24 cellular contexts compared by ENCODE assay signal in the genomic region with DNA sequence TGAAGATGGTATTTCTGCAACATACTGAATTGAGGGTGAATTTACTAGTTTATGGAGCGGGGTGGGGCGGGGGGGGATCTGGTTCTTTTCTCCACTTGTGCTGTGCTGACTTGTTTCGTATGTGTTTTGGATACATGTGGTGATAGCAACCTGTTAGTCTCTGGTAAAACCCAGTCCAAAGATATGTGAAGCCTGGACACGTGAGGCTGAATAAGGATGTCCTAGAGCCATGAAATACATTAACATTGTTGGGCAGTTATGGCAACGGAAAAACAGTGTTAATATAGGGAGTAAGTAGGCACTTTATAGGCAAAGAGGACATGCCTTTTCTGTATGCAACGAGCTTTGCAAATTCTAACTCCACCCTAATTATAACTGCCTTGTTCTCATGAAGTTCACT. TPM values are rescaled to one million over a fixed set of nuclear protein-coding genes. Genes with fewer than 3 reads are reported as not detected.
DNase-seq lines count a peak whose midpoint lies in the region; ATAC-seq and TF ChIP-seq lines count a peak whose summit lies in the region.
"Had no signal": no experiment of that assay in that cellular context is flagged by ENCODE, and none has a peak within 500 bp of the region (broad histone marks: within the 10 kb centered on the region; RNA-seq: fewer than 3 reads in every experiment).

No MANE protein-coding gene starts in this region.

- DNase-seq in CD4-positive, alpha-beta T cell: no peak
- DNase-seq in RWPE2 (ENCODE audit: low spot score): no peak
- no peak for DNase-seq in esophagus muscularis mucosa (ENCODE audit: extremely low spot score)
- no peak for DNase-seq in naive thymus-derived CD4-positive, alpha-beta T cell
- no peak for DNase-seq in spleen
- no peak for DNase-seq in upper lobe of left lung
- DNase-seq in D341Med (ENCODE audit: low spot score): no peak
- DNase-seq: activated CD4-positive, alpha-beta memory T cell treated with anti-CD3 and anti-CD28 coated beads for 36 hours; activated naive CD4-positive, alpha-beta T cell treated with Interleukin-2 at 50 U/mL for 16 hours; aorta; CD4-positive, alpha-beta memory T cell; cortex of kidney; erythroblast; glutamatergic neuron; HCEC 1CT; NCI-H1092; NCI-H2107; NCI-H524 treated with DMSO at 0.1 percent for 48 hours; nephron progenitor cell; T-helper 17 cell; thyroid gland had no signal

- no peak for TF ChIP-seq CTCF in CD4-positive, alpha-beta T cell (IDR thresholded peaks at IDR 0.05)
- no peak for TF ChIP-seq CTCF in RWPE2 (IDR thresholded peaks at IDR 0.05; ENCODE audit: poor library complexity, severe bottlenecking)
- TF ChIP-seq CTCF in esophagus muscularis mucosa (IDR thresholded peaks at IDR 0.05): no peak
- TF ChIP-seq CTCF in spleen (IDR thresholded peaks at IDR 0.05 in 8 of 11, conservative IDR thresholded peaks at IDR 0.05 in 3 of 11): no peak
- no peak for TF ChIP-seq CTCF in upper lobe of left lung (IDR thresholded peaks at IDR 0.05)

- no peak overlapping the region for H3K27ac ChIP-seq in CD4-positive, alpha-beta T cell (ENCODE audit: low read depth, low read length)
- H3K27ac ChIP-seq in RWPE2 (ENCODE audit: poor library complexity, severe bottlenecking) (peak overlapping the region; percentile 86), esophagus muscularis mucosa (replicated peaks in 1 of 4) (peak overlapping the region; percentile 42 to 70 (median 54)), spleen (no peak overlapping the region), upper lobe of left lung (no peak overlapping the region)
- no peak overlapping the region for H3K27ac ChIP-seq in naive thymus-derived CD4-positive, alpha-beta T cell (ENCODE audit: low read depth, low read length)
- H3K27ac ChIP-seq: prostate gland, thyroid gland had no signal

- H3K4me3 ChIP-seq in RWPE2 (ENCODE audit: severe bottlenecking) (no peak overlapping the region), esophagus muscularis mucosa (peak overlapping the region in 3 of 4 donors; percentile 11 to 33 (median 12)), spleen (no peak overlapping the region), upper lobe of left lung (no peak overlapping the region)
- no peak overlapping the region for H3K4me3 ChIP-seq in naive thymus-derived CD4-positive, alpha-beta T cell (ENCODE audit: low read length)
- H3K4me3 ChIP-seq: prostate gland, thyroid gland had no signal

- no peaks in the 10 kb centered on the region for H3K36me3 Mint-ChIP-seq in CD4-positive, alpha-beta T cell (ENCODE audit: low read depth)
- peaks cover 0 to 6% (median 0%) of the 10 kb centered on the region in 5 donors for H3K36me3 Mint-ChIP-seq in naive thymus-derived CD4-positive, alpha-beta T cell
- H3K36me3 Mint-ChIP-seq: activated CD4-positive, alpha-beta memory T cell treated with anti-CD3 and anti-CD28 coated beads for 36 hours; CD4-positive, alpha-beta memory T cell; stimulated activated effector memory CD8-positive, alpha-beta T cell treated with anti-CD3 and anti-CD28 coated beads, Interleukin-12 subunit alpha, Interleukin-12 subunit beta, amount 100 ng/mL, for 72 hours had no signal

- H3K4me3 Mint-ChIP-seq in CD4-positive, alpha-beta T cell: no peak overlapping the region
- peak overlapping the region in 2 of 10 donors; percentile 24 to 67 for H3K4me3 Mint-ChIP-seq in naive thymus-derived CD4-positive, alpha-beta T cell
- H3K4me3 Mint-ChIP-seq: activated CD4-positive, alpha-beta memory T cell treated with anti-CD3 and anti-CD28 coated beads for 36 hours; CD4-positive, alpha-beta memory T cell; nephron progenitor cell; stimulated activated effector memory CD8-positive, alpha-beta T cell treated with anti-CD3 and anti-CD28 coated beads, Interleukin-12 subunit alpha, Interleukin-12 subunit beta, amount 100 ng/mL, for 72 hours; T-helper 17 cell had no signal

- no peaks in the 10 kb centered on the region for H3K27me3 ChIP-seq in CD4-positive, alpha-beta T cell (ENCODE audit: control insufficient read depth, insufficient read depth, low read length)
- no peaks in the 10 kb centered on the region for H3K27me3 ChIP-seq in RWPE2 (ENCODE audit: insufficient read depth, poor library complexity, severe bottlenecking)
- no peaks in the 10 kb centered on the region for H3K27me3 ChIP-seq in esophagus muscularis mucosa
- H3K27me3 ChIP-seq in naive thymus-derived CD4-positive, alpha-beta T cell (ENCODE audit: control insufficient read depth in 2 of 2, insufficient read depth in 2 of 2, low read length in 2 of 2): no peaks in the 10 kb centered on the region
- H3K27me3 ChIP-seq in spleen (replicated peaks in 1 of 7): no peaks in the 10 kb centered on the region
- H3K27me3 ChIP-seq in upper lobe of left lung: no peaks in the 10 kb centered on the region
- H3K27me3 ChIP-seq: thyroid gland had no signal

- intact Hi-C loops in CD4-positive, alpha-beta T cell (cut with DNase I, micrococcal nuclease): no loop called here
- intact Hi-C loops in esophagus muscularis mucosa (cut with DNase I): no loop called here
- intact Hi-C loops in naive thymus-derived CD4-positive, alpha-beta T cell (cut with micrococcal nuclease): loop anchor here in 1 of 2 donors (5.0 kb wide), 1 partner anchor 46 kb away; no protein-coding TSS in a partner anchor
- intact Hi-C loops in spleen (cut with DNase I; ENCODE audit: low total_unique reads): no loop called here

- H3K4me1 ChIP-seq in RWPE2 (ENCODE audit: insufficient read depth, poor library complexity, severe bottlenecking): peaks cover 72% of the 10 kb centered on the region
- H3K4me1 ChIP-seq in esophagus muscularis mucosa: peaks cover 22 to 40% (median 35%) of the 10 kb centered on the region in 4 donors
- H3K4me1 ChIP-seq in naive thymus-derived CD4-positive, alpha-beta T cell (ENCODE audit: control insufficient read depth in 2 of 2, insufficient read depth in 2 of 2, low read length in 2 of 2): peaks cover 10 to 17% of the 10 kb centered on the region in 2 donors
- peaks cover 7 to 41% (median 12%) of the 10 kb centered on the region in 6 donors for H3K4me1 ChIP-seq in spleen
- peaks cover 5 to 17% (median 14%) of the 10 kb centered on the region in 4 donors for H3K4me1 ChIP-seq in upper lobe of left lung
- H3K4me1 ChIP-seq: prostate gland, thyroid gland had no signal

- no peak for ATAC-seq in CD4-positive, alpha-beta T cell (ENCODE audit: poor library complexity)
- ATAC-seq in RWPE2 (ENCODE audit: low read depth): no peak
- no peak for ATAC-seq in naive thymus-derived CD4-positive, alpha-beta T cell
- no peak for ATAC-seq in upper lobe of left lung (ENCODE audit: low FRiP score in 2 of 2)
- ATAC-seq in HG03432 (IDR thresholded peaks at IDR 0.05; ENCODE audit: unreplicated experiment): no peak
- ATAC-seq: stimulated activated effector memory CD8-positive, alpha-beta T cell treated with anti-CD3 and anti-CD28 coated beads, Interleukin-12 subunit alpha, Interleukin-12 subunit beta, amount 100 ng/mL, for 72 hours; T-helper 17 cell had no signal

- CTCF ChIA-PET in CD4-positive, alpha-beta T cell (lab: Charles Lee): no interaction called here
- CTCF ChIA-PET in naive thymus-derived CD4-positive, alpha-beta T cell (lab: Charles Lee): no interaction called here

- H3K9me3 Mint-ChIP-seq in CD4-positive, alpha-beta T cell: no peaks in the 10 kb centered on the region
- H3K9me3 Mint-ChIP-seq in naive thymus-derived CD4-positive, alpha-beta T cell: no peaks in the 10 kb centered on the region
- H3K9me3 Mint-ChIP-seq: activated CD4-positive, alpha-beta memory T cell treated with anti-CD3 and anti-CD28 coated beads for 36 hours; CD4-positive, alpha-beta memory T cell; nephron progenitor cell; stimulated activated effector memory CD8-positive, alpha-beta T cell treated with anti-CD3 and anti-CD28 coated beads, Interleukin-12 subunit alpha, Interleukin-12 subunit beta, amount 100 ng/mL, for 72 hours had no signal

- TF ChIP-seq EP300 in esophagus muscularis mucosa (IDR thresholded peaks at IDR 0.05) (no peak), upper lobe of left lung (IDR thresholded peaks at IDR 0.05) (no peak)

- TF ChIP-seq POLR2A in esophagus muscularis mucosa (IDR thresholded peaks at IDR 0.05; ENCODE audit: low read depth): no peak
- TF ChIP-seq POLR2A in spleen (IDR thresholded peaks at IDR 0.05): no peak
- no peak for TF ChIP-seq POLR2A in upper lobe of left lung (IDR thresholded peaks at IDR 0.05)

- no peaks in the 10 kb centered on the region for H3K9me3 ChIP-seq in CD4-positive, alpha-beta T cell (ENCODE audit: control insufficient read depth, low read length)
- no peaks in the 10 kb centered on the region for H3K9me3 ChIP-seq in RWPE2 (ENCODE audit: severe bottlenecking)
- no peaks in the 10 kb centered on the region for H3K9me3 ChIP-seq in esophagus muscularis mucosa
- H3K9me3 ChIP-seq in naive thymus-derived CD4-positive, alpha-beta T cell (ENCODE audit: control insufficient read depth in 2 of 3, low read length in 3 of 3): no peaks in the 10 kb centered on the region
- no peaks in the 10 kb centered on the region for H3K9me3 ChIP-seq in spleen
- H3K9me3 ChIP-seq in upper lobe of left lung: no peaks in the 10 kb centered on the region
- H3K9me3 ChIP-seq: prostate gland, thyroid gland had no signal

- H3K27ac Mint-ChIP-seq in CD4-positive, alpha-beta T cell: peak overlapping the region; percentile 9
- peak overlapping the region in 7 of 9 donors; percentile 12 to 76 (median 22) for H3K27ac Mint-ChIP-seq in naive thymus-derived CD4-positive, alpha-beta T cell
- H3K27ac Mint-ChIP-seq: activated CD4-positive, alpha-beta memory T cell treated with anti-CD3 and anti-CD28 coated beads for 36 hours; nephron progenitor cell; stimulated activated effector memory CD8-positive, alpha-beta T cell treated with anti-CD3 and anti-CD28 coated beads, Interleukin-12 subunit alpha, Interleukin-12 subunit beta, amount 100 ng/mL, for 72 hours; T-helper 17 cell had no signal

- H3K4me1 Mint-ChIP-seq in CD4-positive, alpha-beta T cell (ENCODE audit: low read depth): peaks cover 39% of the 10 kb centered on the region
- H3K4me1 Mint-ChIP-seq in naive thymus-derived CD4-positive, alpha-beta T cell: peaks cover 18 to 53% (median 45%) of the 10 kb centered on the region in 7 donors

- 56% methylated on average over 6 of the region's 6 CpGs for WGBS in esophagus muscularis mucosa
- WGBS in spleen, 5 donors: 90 to 93% (median 91%) methylated on average over 6 of the region's 6 CpGs
- WGBS in upper lobe of left lung, 2 donors: 79 to 91% methylated on average over 6 of the region's 6 CpGs

- no peaks in the 10 kb centered on the region for H3K27me3 Mint-ChIP-seq in CD4-positive, alpha-beta T cell
- no peaks in the 10 kb centered on the region for H3K27me3 Mint-ChIP-seq in naive thymus-derived CD4-positive, alpha-beta T cell
- H3K27me3 Mint-ChIP-seq: activated CD4-positive, alpha-beta memory T cell treated with anti-CD3 and anti-CD28 coated beads for 36 hours; CD4-positive, alpha-beta memory T cell; T-helper 17 cell had no signal

- H3K36me3 ChIP-seq in RWPE2 (ENCODE audit: low read depth) (no peaks in the 10 kb centered on the region), esophagus muscularis mucosa (no peaks in the 10 kb centered on the region), spleen (no peaks in the 10 kb centered on the region), upper lobe of left lung (no peaks in the 10 kb centered on the region)
- H3K36me3 ChIP-seq in naive thymus-derived CD4-positive, alpha-beta T cell (ENCODE audit: control insufficient read depth in 2 of 3, insufficient read depth in 3 of 3, low read length in 3 of 3): no peaks in the 10 kb centered on the region
- H3K36me3 ChIP-seq: prostate gland, thyroid gland had no signal

- POLR2A ChIA-PET in CD4-positive, alpha-beta T cell (lab: Charles Lee): interaction anchor here (0.6 to 1.4 kb wide), 2 partner anchors 15 to 169 kb away, joined by 3 read pairs; no protein-coding TSS in a partner anchor
- POLR2A ChIA-PET in naive thymus-derived CD4-positive, alpha-beta T cell (lab: Charles Lee): interaction anchor here (0.7 kb wide), 1 partner anchor 23 kb away, joined by 4 read pairs; no protein-coding TSS in a partner anchor

RNA-seq across cellular contexts. Expression of gene NEMP2, which starts 42.0 kb away (rescaled TPM):
- 10 to 100 TPM; 11.6 to 12.2 TPM for total RNA-seq in CD4-positive, alpha-beta T cell
- total RNA-seq in esophagus muscularis mucosa (1 to 10 TPM; 2.5 to 5.7 (median 4.3) TPM), spleen (10 to 100 TPM in 6 of 7 donors, 1 to 10 TPM in 1; 7.7 to 19.2 (median 12.8) TPM), upper lobe of left lung (1 to 10 TPM; 2.6 to 7.4 (median 4.3) TPM)
- total RNA-seq in naive thymus-derived CD4-positive, alpha-beta T cell: 10 to 100 TPM; 11.1 to 30.8 (median 18.4) TPM
- polyA plus RNA-seq in naive thymus-derived CD4-positive, alpha-beta T cell: 10 to 100 TPM; 10.0 to 13.4 TPM
- polyA plus RNA-seq in spleen: 1 to 10 TPM in 2 of 3 donors, under 1 TPM in 1; 0.89 to 1.8 (median 1.4) TPM

Comparison
In these comparisons a context has a peak if more than half of its experiments do, and no peak if none do; other contexts are left out.
1. H3K27ac ChIP-seq: peak in RWPE2 (single experiment) and esophagus muscularis mucosa (4 of 4); none in CD4-positive, alpha-beta T cell (single experiment), naive thymus-derived CD4-positive, alpha-beta T cell (single experiment), spleen (0 of 8) and upper lobe of left lung (0 of 4).
2. H3K4me3 ChIP-seq: peak in esophagus muscularis mucosa (3 of 4); none in RWPE2 (single experiment), naive thymus-derived CD4-positive, alpha-beta T cell (single experiment), spleen (0 of 8) and upper lobe of left lung (0 of 4).